In genomic region chr10:71799785-71800453, GRCh38 we compare ENCODE assay signal across 20 cellular contexts. TPM values are rescaled to one million over a fixed set of nuclear protein-coding genes. Genes with fewer than 3 reads are reported as not detected.
DNase-seq lines count a peak whose midpoint lies in the region; ATAC-seq, FAIRE-seq and TF ChIP-seq lines count a peak whose summit lies in the region.
"Had no signal": no experiment of that assay in that cellular context is flagged by ENCODE, and none has a peak within 500 bp of the region (broad histone marks: within the 10 kb centered on the region; RNA-seq: fewer than 3 reads in every experiment).

No MANE protein-coding gene starts in this region.

- FAIRE-seq in kidney (lab: Jason Lieb, UNC) (peak; percentile 8), pancreas (lab: Jason Lieb, UNC) (no peak)
- FAIRE-seq: A204.1 had no signal

- H3K23ac ChIP-seq in mesenchymal stem cell (ENCODE audit: low read length in 2 of 2) = no peak overlapping the region

- H3K36me3 Mint-ChIP-seq in activated naive CD8-positive, alpha-beta T cell treated with anti-CD3 and anti-CD28 coated beads, Interleukin-2, amount 50 U/mL, for 24 hours (ENCODE audit: low read depth) = no peaks in the 10 kb centered on the region
- H3K36me3 Mint-ChIP-seq: CD14-positive monocyte had no signal

- no peak overlapping the region for H3K4me2 ChIP-seq in mesenchymal stem cell (ENCODE audit: low read length, poor library complexity, severe bottlenecking)

- DNase-seq in CD1c-positive myeloid dendritic cell (ENCODE audit: extremely low spot score) = peak; percentile 29
- DNase-seq in OCI-M1 (lab: John Stamatoyannopoulos, UW) = peak; percentile 34
- peak; percentile 53 for DNase-seq in kidney
- no peak for DNase-seq in pancreas
- DNase-seq in mesenchymal stem cell = no peak
- DNase-seq in retina = no peak
- no peak for DNase-seq in NCI-H226
- no peak for DNase-seq in activated naive CD8-positive, alpha-beta T cell treated with anti-CD3 and anti-CD28 coated beads, Interleukin-2, amount 50 U/mL, for 24 hours
- DNase-seq: COR-L47, DMS153, GOT3, NCI-H1436, NCI-H2029, NCI-H2171 treated with DMSO at 0.1 percent for 48 hours, NCI-H510A, NCI-H774, PC-3, SJCRH30 had no signal

- H3K9me3 ChIP-seq in kidney (ENCODE audit: control insufficient read depth in 1 of 2, low read length in 2 of 2) = no peaks in the 10 kb centered on the region
- H3K9me3 ChIP-seq in pancreas = no peaks in the 10 kb centered on the region
- H3K9me3 ChIP-seq in mesenchymal stem cell (ENCODE audit: control insufficient read depth, low read length) = no peaks in the 10 kb centered on the region
- H3K9me3 ChIP-seq: SJCRH30 had no signal

- no peak overlapping the region for H4K8ac ChIP-seq in mesenchymal stem cell (ENCODE audit: low read length)

- TF ChIP-seq CTCF in kidney (IDR thresholded peaks at IDR 0.05; ENCODE audit: borderline replicate concordance, extremely low read depth, insufficient read depth) (no peak), pancreas (IDR thresholded peaks at IDR 0.05) (no peak)

- H3K79me1 ChIP-seq in mesenchymal stem cell (replicated peaks; ENCODE audit: low read length, poor library complexity, severe bottlenecking) = no peaks in the 10 kb centered on the region

- intact Hi-C loops in kidney (cut with DNase I) (no loop called here), pancreas (cut with DNase I) (loop anchor here in 1 of 3 donors (10.0 kb wide), 1 partner anchor 95 kb away; no protein-coding TSS in a partner anchor)

- H2AFZ ChIP-seq in mesenchymal stem cell (ENCODE audit: low read depth, low read length) = no peak overlapping the region

- H3K9me3 Mint-ChIP-seq in activated naive CD8-positive, alpha-beta T cell treated with anti-CD3 and anti-CD28 coated beads, Interleukin-2, amount 50 U/mL, for 24 hours = no peaks in the 10 kb centered on the region

- H4K91ac ChIP-seq in mesenchymal stem cell (ENCODE audit: low read length) = no peak overlapping the region

- no peak overlapping the region for H3K27ac Mint-ChIP-seq in activated naive CD8-positive, alpha-beta T cell treated with anti-CD3 and anti-CD28 coated beads, Interleukin-2, amount 50 U/mL, for 24 hours

- H2BK12ac ChIP-seq in mesenchymal stem cell (ENCODE audit: low read length in 2 of 2) = no peak overlapping the region

- H3K36me3 ChIP-seq in kidney (ENCODE audit: control insufficient read depth in 1 of 2, insufficient read depth in 2 of 2, low read length in 2 of 2) (no peaks in the 10 kb centered on the region), pancreas (no peaks in the 10 kb centered on the region), mesenchymal stem cell (ENCODE audit: control insufficient read depth in 1 of 2, insufficient read depth in 2 of 2, low read depth in 1 of 2, low read length in 2 of 2) (no peaks in the 10 kb centered on the region)
- H3K36me3 ChIP-seq: SJCRH30 had no signal

- no peak overlapping the region for H3K14ac ChIP-seq in mesenchymal stem cell (ENCODE audit: low read length in 2 of 2)

- H3K4me1 ChIP-seq in kidney (ENCODE audit: control insufficient read depth in 1 of 2, insufficient read depth in 1 of 2, low read depth in 1 of 2, low read length in 2 of 2) (no peaks in the 10 kb centered on the region), pancreas (no peaks in the 10 kb centered on the region), mesenchymal stem cell (ENCODE audit: control insufficient read depth, insufficient read depth, low read depth, low read length) (no peaks in the 10 kb centered on the region)
- H3K4me1 ChIP-seq: SJCRH30 had no signal

- no peak overlapping the region for H3K4ac ChIP-seq in mesenchymal stem cell (ENCODE audit: low read depth in 1 of 2, low read length in 2 of 2)

- no peaks in the 10 kb centered on the region for H3K27me3 ChIP-seq in pancreas
- H3K27me3 ChIP-seq in mesenchymal stem cell (ENCODE audit: control insufficient read depth in 1 of 2, insufficient read depth in 1 of 2, low read length in 2 of 2) = peaks cover 5 to 35% of the 10 kb centered on the region in 2 experiments
- H3K27me3 ChIP-seq: SJCRH30 had no signal

- no peak overlapping the region for H2BK120ac ChIP-seq in mesenchymal stem cell (ENCODE audit: low read depth, low read length)

- H3K4me3 ChIP-seq in kidney (ENCODE audit: low read length in 2 of 2) (no peak overlapping the region), pancreas (no peak overlapping the region), mesenchymal stem cell (ENCODE audit: insufficient read depth in 1 of 2, low read depth in 1 of 2, low read length in 2 of 2) (no peak overlapping the region)
- H3K4me3 ChIP-seq: SJCRH30 had no signal

- H3K4me1 Mint-ChIP-seq in activated naive CD8-positive, alpha-beta T cell treated with anti-CD3 and anti-CD28 coated beads, Interleukin-2, amount 50 U/mL, for 24 hours = peaks cover 18% of the 10 kb centered on the region

- H3K4me3 Mint-ChIP-seq in activated naive CD8-positive, alpha-beta T cell treated with anti-CD3 and anti-CD28 coated beads, Interleukin-2, amount 50 U/mL, for 24 hours = no peak overlapping the region
- H3K4me3 Mint-ChIP-seq: CD14-positive monocyte had no signal

- peak in 3 of 4 donors; percentile 49 to 55 (median 54) for ATAC-seq in pancreas
- no peak for ATAC-seq in activated naive CD8-positive, alpha-beta T cell treated with anti-CD3 and anti-CD28 coated beads, Interleukin-2, amount 50 U/mL, for 24 hours
- ATAC-seq: PC-3 had no signal

- no peaks in the 10 kb centered on the region for H3K27me3 Mint-ChIP-seq in activated naive CD8-positive, alpha-beta T cell treated with anti-CD3 and anti-CD28 coated beads, Interleukin-2, amount 50 U/mL, for 24 hours

- H3K9ac ChIP-seq in kidney (ENCODE audit: low read length in 2 of 2) (no peak overlapping the region), mesenchymal stem cell (ENCODE audit: low read length) (no peak overlapping the region)

- 27 to 33% methylated on average over 1 of the region's 1 CpG for WGBS in pancreas, 2 donors
- WGBS in mesenchymal stem cell = 93% methylated on average over 1 of the region's 1 CpG

- H3K27ac ChIP-seq in kidney (ENCODE audit: low read depth in 2 of 2, low read length in 2 of 2) (no peak overlapping the region), pancreas (no peak overlapping the region), mesenchymal stem cell (ENCODE audit: low read length, poor library complexity, severe bottlenecking) (no peak overlapping the region)
- H3K27ac ChIP-seq: SJCRH30 had no signal

- H2BK15ac ChIP-seq in mesenchymal stem cell (ENCODE audit: low read depth, poor library complexity, severe bottlenecking) = no peak overlapping the region

- H2BK5ac ChIP-seq in mesenchymal stem cell (ENCODE audit: low read depth, low read length, poor library complexity, severe bottlenecking) = no peak overlapping the region

- no peak overlapping the region for H3K18ac ChIP-seq in mesenchymal stem cell (ENCODE audit: low read depth in 1 of 2, low read length in 2 of 2)

- no peak overlapping the region for H2AK5ac ChIP-seq in mesenchymal stem cell (ENCODE audit: low read length, severe bottlenecking)

RNA-seq across cellular contexts. Expression of gene VSIR, which starts 26.6 kb away (rescaled TPM):
- 66.6 TPM for total RNA-seq in kidney
- polyA plus RNA-seq in kidney (ENCODE audit: insufficient read depth, low read depth, low replicate concordance) = 32.1 TPM
- total RNA-seq in pancreas = 10 to 100 TPM in 3 of 6 donors, 1 to 10 TPM in 3; 3.7 to 27.6 (median 9.7) TPM
- 10 to 100 TPM in 1 of 2 donors, 1 to 10 TPM in 1; 5.9 to 10.2 TPM for polyA plus RNA-seq in pancreas
- 3.3 TPM for polyA plus RNA-seq in mesenchymal stem cell (2013, experiment 1 of 2)
- 3.8 TPM for polyA plus RNA-seq in mesenchymal stem cell (2013, experiment 2 of 2)

RNA-seq across cellular contexts. Expression of gene PSAP, which starts 51.1 kb away (rescaled TPM):
- total RNA-seq in kidney = 1,249 TPM
- polyA plus RNA-seq in kidney (ENCODE audit: insufficient read depth, low read depth, low replicate concordance) = 1,082 TPM
- 100 to 1,000 TPM; 301 to 781 (median 358) TPM for total RNA-seq in pancreas
- polyA plus RNA-seq in pancreas = 100 to 1,000 TPM; 225 to 473 TPM
- polyA plus RNA-seq in mesenchymal stem cell (2013, experiment 1 of 2) = 688 TPM
- polyA plus RNA-seq in mesenchymal stem cell (2013, experiment 2 of 2) = 698 TPM

Comparison
In these comparisons a context has a peak if more than half of its experiments do, and no peak if none do; other contexts are left out.
1. DNase-seq: peak in CD1c-positive myeloid dendritic cell (single experiment), OCI-M1 (single experiment) and kidney (single experiment); none in pancreas (0 of 6), mesenchymal stem cell (single experiment), retina (single experiment), NCI-H226 (single experiment) and activated naive CD8-positive, alpha-beta T cell treated with anti-CD3 and anti-CD28 coated beads, Interleukin-2, amount 50 U/mL, for 24 hours (single experiment).